In genomic region chr7:155738652-155739537, GRCh38 we compare ENCODE assay signal across 8 cellular contexts.
DNase-seq lines count a peak whose midpoint lies in the region; ATAC-seq and TF ChIP-seq lines count a peak whose summit lies in the region.

No MANE protein-coding gene starts in this region.

- TF ChIP-seq POLR2A in erythroblast (IDR thresholded peaks at IDR 0.05; ENCODE audit: low read length): no peak

- H3K4me1 Mint-ChIP-seq in natural killer cell treated with Interleukin-12 subunit alpha and Interleukin-12 subunit beta and Interleukin-15 and Interleukin-18, amount 100 ng/mL, for 72 hours (ENCODE audit: low read depth in 2 of 2): peaks cover 14 to 29% of the 10 kb centered on the region in 2 donors
- H3K4me1 Mint-ChIP-seq in stimulated activated naive CD8-positive, alpha-beta T cell treated with anti-CD3 and anti-CD28 coated beads, Interleukin-15, amount 100 ng/mL, for 72 hours: peaks cover 73% of the 10 kb centered on the region

- H3K27ac Mint-ChIP-seq in natural killer cell treated with Interleukin-12 subunit alpha and Interleukin-12 subunit beta and Interleukin-15 and Interleukin-18, amount 100 ng/mL, for 72 hours: peak overlapping the region in 1 of 2 donors; percentile 47
- peak overlapping the region in 1 of 2 donors; percentile 55 for H3K27ac Mint-ChIP-seq in stimulated activated naive CD8-positive, alpha-beta T cell treated with anti-CD3 and anti-CD28 coated beads, Interleukin-15, amount 100 ng/mL, for 72 hours

- H3K36me3 Mint-ChIP-seq in natural killer cell treated with Interleukin-12 subunit alpha and Interleukin-12 subunit beta and Interleukin-15 and Interleukin-18, amount 100 ng/mL, for 72 hours: peaks cover 14% of the 10 kb centered on the region

- ATAC-seq in HG03095 (IDR thresholded peaks at IDR 0.05; ENCODE audit: unreplicated experiment): peak; percentile 44
- peak in 1 of 2 donors; percentile 62 for ATAC-seq in natural killer cell treated with Interleukin-12 subunit alpha and Interleukin-12 subunit beta and Interleukin-15 and Interleukin-18, amount 100 ng/mL, for 72 hours
- peak; percentile 92 for ATAC-seq in stimulated activated naive CD8-positive, alpha-beta T cell treated with anti-CD3 and anti-CD28 coated beads, Interleukin-15, amount 100 ng/mL, for 72 hours
- no peak for ATAC-seq in HG02840 (IDR thresholded peaks at IDR 0.05; ENCODE audit: low FRiP score, unreplicated experiment)

- DNase-seq in GM12864 (ENCODE audit: low read depth) (peak; percentile 74), NCI-H82 treated with DMSO at 0.1 percent for 48 hours (lab: John Stamatoyannopoulos, UW; ENCODE audit: unreplicated experiment) (peak; percentile 6), activated T-cell treated with anti-CD3 and anti-CD28 coated beads for 1 hour (ENCODE audit: low read depth) (peak; percentile 47), erythroblast (lab: John Stamatoyannopoulos, UW) (peak; percentile 75 to 82)
- DNase-seq in natural killer cell treated with Interleukin-12 subunit alpha and Interleukin-12 subunit beta and Interleukin-15 and Interleukin-18, amount 100 ng/mL, for 72 hours (ENCODE audit: low spot score): no peak
- peak; percentile 50 to 69 for DNase-seq in stimulated activated naive CD8-positive, alpha-beta T cell treated with anti-CD3 and anti-CD28 coated beads, Interleukin-15, amount 100 ng/mL, for 72 hours

- no peaks in the 10 kb centered on the region for H3K27me3 Mint-ChIP-seq in natural killer cell treated with Interleukin-12 subunit alpha and Interleukin-12 subunit beta and Interleukin-15 and Interleukin-18, amount 100 ng/mL, for 72 hours
- H3K27me3 Mint-ChIP-seq in stimulated activated naive CD8-positive, alpha-beta T cell treated with anti-CD3 and anti-CD28 coated beads, Interleukin-15, amount 100 ng/mL, for 72 hours: no peaks in the 10 kb centered on the region

- TF ChIP-seq CTCF in GM12864 (IDR thresholded peaks at IDR 0.05; ENCODE audit: low read depth, low read length, missing control alignments): peak; percentile 72

- H3K4me3 Mint-ChIP-seq in natural killer cell treated with Interleukin-12 subunit alpha and Interleukin-12 subunit beta and Interleukin-15 and Interleukin-18, amount 100 ng/mL, for 72 hours: peak overlapping the region; percentile 36
- peak overlapping the region; percentile 59 to 65 for H3K4me3 Mint-ChIP-seq in stimulated activated naive CD8-positive, alpha-beta T cell treated with anti-CD3 and anti-CD28 coated beads, Interleukin-15, amount 100 ng/mL, for 72 hours

- H3K4me3 ChIP-seq in GM12864 (ENCODE audit: low read depth, low read length): no peak overlapping the region

- no peaks in the 10 kb centered on the region for H3K9me3 Mint-ChIP-seq in natural killer cell treated with Interleukin-12 subunit alpha and Interleukin-12 subunit beta and Interleukin-15 and Interleukin-18, amount 100 ng/mL, for 72 hours
- no peaks in the 10 kb centered on the region for H3K9me3 Mint-ChIP-seq in stimulated activated naive CD8-positive, alpha-beta T cell treated with anti-CD3 and anti-CD28 coated beads, Interleukin-15, amount 100 ng/mL, for 72 hours
